8 cellular contexts compared by ENCODE assay signal in genomic region chr14:101761032-101761880, GRCh38. TPM values are rescaled to one million over a fixed set of nuclear protein-coding genes. Genes with fewer than 3 reads are reported as not detected.
DNase-seq lines count a peak whose midpoint lies in the region; ATAC-seq and TF ChIP-seq lines count a peak whose summit lies in the region.

Gene PPP2R5C, plus strand, starts transcription at chr14:101761709. Its CDS starts 185 bp downstream, at chr14:101761894.

- H3K27ac Mint-ChIP-seq in type B pancreatic cell, result peak within 1 kb of the TSS; percentile 79

- H3K36me3 ChIP-seq in adrenal gland (replicated peaks in 1 of 2) (peaks cover 0 to 6% of the 10 kb centered on the region in 2 donors), heart left ventricle (peaks cover 0 to 25% (median 19%) of the 10 kb centered on the region in 9 donors)

- TF ChIP-seq POLR2A in adrenal gland (IDR thresholded peaks at IDR 0.05) (peak; percentile 57 to 82), heart left ventricle (IDR thresholded peaks at IDR 0.05) (peak in 1 of 2 donors; percentile 71)

- H3K4me1 Mint-ChIP-seq in type B pancreatic cell (ENCODE audit: unreplicated experiment), result no peaks in the 10 kb centered on the region

- 1% methylated on average over 21 to 107 of the region's 110 CpGs for WGBS in adrenal gland, 4 donors
- 0 to 4% (median 1%) methylated on average over 33 to 100 of the region's 110 CpGs for WGBS in heart left ventricle, 4 donors

- peak within 1 kb of the TSS; percentile 43 to 96 (median 93) for H3K27ac ChIP-seq in adrenal gland
- peak within 1 kb of the TSS; percentile 46 to 99 (median 95) for H3K27ac ChIP-seq in heart left ventricle

- no peaks in the 10 kb centered on the region for H3K27me3 ChIP-seq in adrenal gland
- no peaks in the 10 kb centered on the region for H3K27me3 ChIP-seq in heart left ventricle

- H3K27me3 Mint-ChIP-seq in type B pancreatic cell, result peaks cover 26% of the 10 kb centered on the region

- H3K9me3 ChIP-seq in adrenal gland (replicated peaks in 1 of 3) (no peaks in the 10 kb centered on the region), heart left ventricle (no peaks in the 10 kb centered on the region)

- no peak for TF ChIP-seq CTCF in GM12865 (IDR thresholded peaks at IDR 0.05; ENCODE audit: insufficient read depth, low read depth, low read length, missing control alignments)
- peak in 1 of 6 experiments; percentile 10 for TF ChIP-seq CTCF in adrenal gland (IDR thresholded peaks at IDR 0.05)
- TF ChIP-seq CTCF in heart left ventricle (IDR thresholded peaks at IDR 0.05), result no peak
- TF ChIP-seq CTCF in type B pancreatic cell (conservative IDR thresholded peaks at IDR 0.05), result no peak

- H3K4me3 Mint-ChIP-seq in type B pancreatic cell, result peak within 1 kb of the TSS; percentile 93

- DNase-seq in GM12865 (ENCODE audit: low read depth) (peak; percentile 93), NCI-H1436 (lab: John Stamatoyannopoulos, UW) (peak; percentile 78), adrenal gland (peak; percentile 92 to 95 (median 95)), heart left ventricle (peak; percentile 94 to 97 (median 95)), posterior vena cava (ENCODE audit: low spot score) (peak; percentile 97), type B pancreatic cell (ENCODE audit: extremely low spot score, unreplicated experiment) (peak; percentile 89)

- ATAC-seq in HG02678 (IDR thresholded peaks at IDR 0.05; ENCODE audit: unreplicated experiment), result peak; percentile 57
- peak; percentile 73 to 89 (median 88) for ATAC-seq in heart left ventricle

- H3K36me3 Mint-ChIP-seq in type B pancreatic cell, result peaks cover 5% of the 10 kb centered on the region

- H3K9me3 Mint-ChIP-seq in type B pancreatic cell, result no peaks in the 10 kb centered on the region

- H3K4me3 ChIP-seq in GM12865 (ENCODE audit: low read depth, low read length) (peak within 1 kb of the TSS; percentile 65), adrenal gland (peak within 1 kb of the TSS; percentile 13 to 96 (median 58)), heart left ventricle (peak within 1 kb of the TSS; percentile 65 to 100 (median 98))

- intact Hi-C loops in T-helper 1 cell treated with Interleukin-12 subunit alpha and Interleukin-12 subunit beta and Interleukin-4 antibody, amounts not matched to agents 30 ng/mL and 1 ng/mL, for 36 hours (cut with micrococcal nuclease), result loop anchor here (1.0 to 10.0 kb wide), 6 partner anchors 48 to 1389 kb away; partner anchors contain the start of genes RCOR1 and WDR20
- intact Hi-C loops in adrenal gland (cut with DNase I), result loop anchor here in 1 of 2 donors (10.0 kb wide), 1 partner anchor 194 kb away; no protein-coding TSS in a partner anchor
- intact Hi-C loops in heart left ventricle (cut with DNase I), result loop anchor here in 6 of 10 donors (2.0 to 10.0 kb wide), 6 partner anchors 54 to 201 kb away; partner anchors contain the start of gene DYNC1H1 (in 1 of the 6)
- intact Hi-C loops in posterior vena cava (cut with DNase I), result no loop called here

- H3K4me1 ChIP-seq in adrenal gland (replicated peaks in 1 of 2), result peaks cover 9 to 21% of the 10 kb centered on the region in 2 donors
- H3K4me1 ChIP-seq in heart left ventricle, result peaks cover 0 to 30% (median 11%) of the 10 kb centered on the region in 12 donors

RNA-seq across cellular contexts. Expression of gene PPP2R5C, which starts in this region (rescaled TPM):
- total RNA-seq in T-helper 1 cell treated with Interleukin-12 subunit alpha and Interleukin-12 subunit beta and Interleukin-4 antibody, amounts not matched to agents 30 ng/mL and 1 ng/mL, for 36 hours, result 234 and 250 TPM in 2 replicates
- total RNA-seq in adrenal gland, result 100 to 1,000 TPM in 6 of 8 donors, 10 to 100 TPM in 2; 66.5 to 216 (median 153) TPM
- polyA plus RNA-seq in adrenal gland, result 100 to 1,000 TPM; 105 to 143 (median 128) TPM
- total RNA-seq in heart left ventricle, result 100 to 1,000 TPM; 116 to 248 (median 207) TPM
- 100 to 1,000 TPM in 1 of 2 donors, 10 to 100 TPM in 1; 99.4 to 150 TPM for polyA plus RNA-seq in heart left ventricle
- total RNA-seq in posterior vena cava, result 100 to 1,000 TPM; 132 to 135 TPM
- 99.8 TPM in 2 replicates for total RNA-seq in type B pancreatic cell (ENCODE audit: low replicate concordance)

Comparison
In these comparisons a context has a peak if more than half of its experiments do, and no peak if none do; other contexts are left out.
1. Peak in every context shown above with its lines: DNase-seq, ATAC-seq, H3K4me3 ChIP-seq and H3K27ac ChIP-seq.
2. intact Hi-C loops: an anchor here in T-helper 1 cell treated with Interleukin-12 subunit alpha and Interleukin-12 subunit beta and Interleukin-4 antibody, amounts not matched to agents 30 ng/mL and 1 ng/mL, for 36 hours (1.0 to 10.0 kb wide) and heart left ventricle (2.0 to 10.0 kb wide); none called in posterior vena cava.